In the genomic region with DNA sequence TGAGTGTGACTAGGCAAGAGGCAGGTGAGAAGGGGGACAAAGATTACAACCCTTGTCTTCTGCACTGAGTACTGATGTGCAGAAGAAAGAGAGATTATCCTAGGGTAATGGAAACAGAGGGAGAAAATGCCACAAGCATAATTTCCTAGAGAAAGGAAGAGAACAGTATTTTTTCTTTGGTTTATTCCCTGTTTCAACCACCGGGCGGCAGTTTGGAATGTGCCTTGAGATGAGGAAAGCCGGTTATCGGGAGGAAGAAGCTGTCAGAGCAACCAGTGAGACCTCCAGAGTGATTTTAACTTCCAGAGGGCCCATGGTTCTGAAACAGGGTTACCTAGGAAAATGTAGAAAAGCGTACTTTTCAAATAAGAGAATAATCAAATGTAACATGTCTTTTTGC, we compare ENCODE assay signal across 8 cellular contexts.
DNase-seq lines count a peak whose midpoint lies in the region; ATAC-seq, FAIRE-seq and TF ChIP-seq lines count a peak whose summit lies in the region.

No MANE protein-coding gene starts in this region.

- peak; percentile 53 for TF ChIP-seq RAD21 in Ishikawa (IDR thresholded peaks at IDR 0.05; ENCODE audit: low read depth)

- no peak overlapping the region for H3K4me3 Mint-ChIP-seq in activated T-helper 17 cell treated with anti-CD3 and anti-CD28 coated beads, Interleukin-2, amount 50 U/mL, for 72 hours

- FAIRE-seq in D721Med (lab: Jason Lieb, UNC): peak; percentile 6

- no peaks in the 10 kb centered on the region for H3K27me3 Mint-ChIP-seq in activated T-helper 17 cell treated with anti-CD3 and anti-CD28 coated beads, Interleukin-2, amount 50 U/mL, for 72 hours

- peak; percentile 46 for TF ChIP-seq CTCF in D721Med (IDR thresholded peaks at IDR 0.05; ENCODE audit: insufficient read depth, missing control alignments)

- DNase-seq in D721Med (ENCODE audit: insufficient read length, low spot score): no peak
- peak; percentile 10 to 50 for DNase-seq in hippocampal formation (lab: John Stamatoyannopoulos, UW)
- DNase-seq in stromal cell of bone marrow (ENCODE audit: low read depth): peak; percentile 29
- no peak for DNase-seq in stimulated activated CD4-positive, alpha-beta T cell treated with anti-CD3 and anti-CD28 coated beads, Interleukin-4, amount 100 ng/mL, for 1 hour

- H3K4me1 Mint-ChIP-seq in activated T-helper 17 cell treated with anti-CD3 and anti-CD28 coated beads, Interleukin-2, amount 50 U/mL, for 72 hours: no peaks in the 10 kb centered on the region

- ATAC-seq in activated T-helper 17 cell treated with anti-CD3 and anti-CD28 coated beads, Interleukin-2, amount 50 U/mL, for 72 hours (replicated peaks): no peak
- no peak for ATAC-seq in GM19395 (IDR thresholded peaks at IDR 0.05; ENCODE audit: unreplicated experiment)
- ATAC-seq in HG02852 (IDR thresholded peaks at IDR 0.05; ENCODE audit: unreplicated experiment): no peak

- peak overlapping the region; percentile 6 for H3K27ac Mint-ChIP-seq in activated T-helper 17 cell treated with anti-CD3 and anti-CD28 coated beads, Interleukin-2, amount 50 U/mL, for 72 hours

- no peaks in the 10 kb centered on the region for H3K9me3 Mint-ChIP-seq in activated T-helper 17 cell treated with anti-CD3 and anti-CD28 coated beads, Interleukin-2, amount 50 U/mL, for 72 hours

- peaks cover 56% of the 10 kb centered on the region for H3K36me3 Mint-ChIP-seq in activated T-helper 17 cell treated with anti-CD3 and anti-CD28 coated beads, Interleukin-2, amount 50 U/mL, for 72 hours (ENCODE audit: low read depth)

- no peak for TF ChIP-seq EP300 in Ishikawa (IDR thresholded peaks at IDR 0.05; ENCODE audit: borderline replicate concordance)

TF ChIP-seq in Ishikawa, 13 proteins besides CTCF, POLR2A, EP300 and RAD21:
- TF ChIP-seq ZBTB7A (IDR thresholded peaks at IDR 0.05; ENCODE audit: low read depth) (no peak), TEAD4 (IDR thresholded peaks at IDR 0.05) (peak; percentile 28; the same call in 1 of the 2 replicates)
TF ChIP-seq in Ishikawa: peak in this region for 1.

Comparison
In these comparisons a context has a peak if more than half of its experiments do, and no peak if none do; other contexts are left out.
1. DNase-seq: peak in hippocampal formation (2 of 2) and stromal cell of bone marrow (single experiment); none in D721Med (single experiment) and stimulated activated CD4-positive, alpha-beta T cell treated with anti-CD3 and anti-CD28 coated beads, Interleukin-4, amount 100 ng/mL, for 1 hour (single experiment).